Comparison of ENCODE assay signal across 10 cellular contexts in the genomic region with DNA sequence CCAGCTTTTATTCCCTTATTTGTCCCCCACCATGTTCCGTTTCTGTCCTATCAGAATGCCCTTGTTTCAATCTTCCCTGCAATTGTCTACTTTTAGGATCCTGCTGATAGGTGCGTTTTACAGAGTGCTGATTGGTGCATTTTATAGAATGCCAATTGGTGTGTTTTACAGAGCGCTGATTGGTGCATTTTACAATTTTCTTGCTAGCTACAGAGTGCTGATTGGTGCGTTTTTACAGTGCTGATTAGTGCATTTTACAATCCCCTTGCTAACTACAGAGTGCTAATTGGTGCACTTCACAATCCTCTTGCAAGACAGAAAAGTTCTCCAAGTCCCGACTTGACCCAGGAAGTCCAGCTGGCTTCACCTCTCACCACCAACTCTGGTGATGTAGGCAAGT.
"Had no signal": no experiment of that assay in that cellular context is flagged by ENCODE, and none has a peak within 500 bp of the region (broad histone marks: within the 10 kb centered on the region; RNA-seq: fewer than 3 reads in every experiment).

No MANE protein-coding gene starts in this region.

- ATAC-seq: HCT116 had no signal

- H3K4me1 ChIP-seq: HAP-1 had no signal

- DNase-seq: GM23248, GOT3, H7, HFFc6, Karpas-422, KBM-7 had no signal

- H3K4me3 Mint-ChIP-seq: HFFc6 had no signal

- H3K4me3 ChIP-seq: GM23248, HAP-1 had no signal

- H3K4me2 ChIP-seq: KMS-11 had no signal

- H3K9me3 Mint-ChIP-seq: HFFc6 had no signal

- H3K27ac ChIP-seq: GM23248, KMS-11 had no signal

- FAIRE-seq: HTR-8/SVneo had no signal

- H2AFZ ChIP-seq: GM23248 had no signal

- H3K36me3 ChIP-seq: HAP-1 had no signal

- H3K9ac ChIP-seq: GM23248, KMS-11 had no signal

- H3K9me3 ChIP-seq: HAP-1 had no signal
